Comparison of ENCODE assay signal across 24 cellular contexts in the genomic region with DNA sequence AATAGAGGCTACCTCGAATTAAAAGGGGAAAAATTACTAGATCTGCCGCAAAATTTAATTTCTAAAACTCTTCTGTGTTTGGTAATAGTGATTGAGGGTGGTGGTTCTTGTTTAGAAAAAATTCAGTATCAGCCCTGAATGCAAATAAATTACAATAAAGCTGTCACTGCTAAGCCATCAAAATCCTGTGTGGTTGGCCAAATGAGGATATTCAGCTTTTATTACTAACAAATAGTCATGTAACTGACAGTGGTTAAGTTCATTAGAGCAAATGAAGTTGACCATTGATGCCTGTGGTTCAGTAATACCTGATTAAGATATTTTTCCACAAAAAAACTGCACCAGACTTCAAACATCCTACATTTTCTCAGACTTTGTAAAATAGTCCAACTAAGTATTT. TPM values are rescaled to one million over a fixed set of nuclear protein-coding genes. Genes with fewer than 3 reads are reported as not detected.
"Had no signal": no experiment of that assay in that cellular context is flagged by ENCODE, and none has a peak within 500 bp of the region (broad histone marks: within the 10 kb centered on the region; RNA-seq: fewer than 3 reads in every experiment).

No MANE protein-coding gene starts in this region.

- H3K27me3 Mint-ChIP-seq: activated CD4-positive, alpha-beta memory T cell treated with anti-CD3 and anti-CD28 coated beads, Interleukin-2, amount 10 ng/mL, durations not matched to agents 7 days and 5 days; activated CD4-positive, alpha-beta T cell treated with anti-CD3 and anti-CD28 coated beads for 36 hours; activated naive CD4-positive, alpha-beta T cell treated with anti-CD3 and anti-CD28 coated beads, Interleukin-2, amount 50 U/mL, for 24 hours had no signal

- H3K27ac ChIP-seq: Peyer's patch, RWPE1, SJSA1 had no signal

- H3K9me3 ChIP-seq: Peyer's patch, SJSA1 had no signal

- H3K27me3 ChIP-seq: Peyer's patch, SJSA1 had no signal

- H3K4me3 Mint-ChIP-seq: activated CD4-positive, alpha-beta memory T cell treated with anti-CD3 and anti-CD28 coated beads, Interleukin-2, amount 10 ng/mL, durations not matched to agents 7 days and 5 days; activated CD4-positive, alpha-beta T cell treated with anti-CD3 and anti-CD28 coated beads for 36 hours; activated T-cell treated with anti-CD3 and anti-CD28 coated beads, Interleukin-2, amount 50 U/mL, for 72 hours had no signal

- DNase-seq: activated CD4-positive, alpha-beta memory T cell treated with anti-CD3 and anti-CD28 coated beads, Interleukin-2, amount 10 ng/mL, durations not matched to agents 7 days and 5 days; activated CD4-positive, alpha-beta T cell treated with anti-CD3 and anti-CD28 coated beads for 36 hours; activated CD4-positive, alpha-beta T cell treated with anti-CD3 and anti-CD28 coated beads, Interleukin-2, amount 50 U/mL, for 1 hour; activated CD4-positive, CD25-positive, alpha-beta regulatory T cell; activated gamma-delta T cell treated with Interleukin-2 at 50 U/mL for 16 hours; activated T-cell treated with anti-CD3 and anti-CD28 coated beads, Interleukin-2, amount 50 U/mL, for 72 hours; cerebellar nuclear complex; IMR-90; Kasumi-1; KBM-7; NCI-H1105; NCI-H1436; NCI-H1694 treated with DMSO at 0.1 percent for 48 hours; NCI-H2029 treated with DMSO at 0.1 percent for 48 hours; NCI-H345; NCI-H510A; Peyer's patch; Right ventricle myocardium superior; T-helper 2 cell; T1000 had no signal

- H3K4me3 ChIP-seq: Peyer's patch, SJSA1 had no signal

- H3K27ac Mint-ChIP-seq: activated CD4-positive, alpha-beta memory T cell treated with anti-CD3 and anti-CD28 coated beads, Interleukin-2, amount 10 ng/mL, durations not matched to agents 7 days and 5 days; activated CD4-positive, alpha-beta T cell treated with anti-CD3 and anti-CD28 coated beads for 36 hours; activated T-cell treated with anti-CD3 and anti-CD28 coated beads, Interleukin-2, amount 50 U/mL, for 72 hours; activated T-helper 2 cell treated with anti-CD3 and anti-CD28 coated beads, Interferon-gamma antibody, Interleukin-2, Interleukin-4, amounts not matched to agents 10 μg/mL and 5 μg/mL and 100 μg/mL, durations not matched to agents 14 hours and 24 hours and 36 hours had no signal

- H3K9me3 Mint-ChIP-seq: activated CD4-positive, alpha-beta memory T cell treated with anti-CD3 and anti-CD28 coated beads, Interleukin-2, amount 10 ng/mL, durations not matched to agents 7 days and 5 days; activated naive CD4-positive, alpha-beta T cell treated with anti-CD3 and anti-CD28 coated beads, Interleukin-2, amount 50 U/mL, for 24 hours; activated T-cell treated with anti-CD3 and anti-CD28 coated beads, Interleukin-2, amount 50 U/mL, for 72 hours; activated T-helper 2 cell treated with anti-CD3 and anti-CD28 coated beads, Interferon-gamma antibody, Interleukin-2, Interleukin-4, amounts not matched to agents 10 μg/mL and 5 μg/mL and 100 μg/mL, durations not matched to agents 14 hours and 24 hours and 36 hours had no signal

RNA-seq across cellular contexts. Expression of a gene that starts 44.6 kb away (rescaled TPM):
- total RNA-seq: IMR-90 had no signal
- polyA plus RNA-seq: IMR-90 had no signal
